ENCODE assay signal across 1 cellular context in genomic region chr1:31855038-31855845, GRCh38.
TF ChIP-seq lines count a peak whose summit lies in the region.

No MANE protein-coding gene starts in this region.

TF ChIP-seq in GM23338, 12 proteins besides CTCF, POLR2A, EP300 and RAD21 (continued from another document):
- TF ChIP-seq REST (IDR thresholded peaks at IDR 0.05; ENCODE audit: unreplicated experiment) (no peak), POLR2AphosphoS5 (IDR thresholded peaks at IDR 0.05; ENCODE audit: low read depth) (no peak), CREB1 (CRISPR knock-in tag; IDR thresholded peaks at IDR 0.05; ENCODE audit: low read depth) (no peak), NANOG (IDR thresholded peaks at IDR 0.05; ENCODE audit: borderline replicate concordance) (no peak), JUNB (IDR thresholded peaks at IDR 0.05; ENCODE audit: unreplicated experiment) (no peak), EZH2phosphoT487 (IDR thresholded peaks at IDR 0.05; ENCODE audit: unreplicated experiment) (no peak)
